In genomic region chr14:99808515-99808914, GRCh38 we compare ENCODE assay signal across 28 cellular contexts. TPM values are rescaled to one million over a fixed set of nuclear protein-coding genes. Genes with fewer than 3 reads are reported as not detected.
A peak's percentile ranks its signal among the peaks of the same experiment; 100 is the strongest.
DNase-seq lines count a peak whose midpoint lies in the region; ATAC-seq and TF ChIP-seq lines count a peak whose summit lies in the region.
"Had no signal": no experiment of that assay in that cellular context is flagged by ENCODE, and none has a peak within 500 bp of the region (broad histone marks: within the 10 kb centered on the region; RNA-seq: fewer than 3 reads in every experiment).

No MANE protein-coding gene starts in this region.

- no peak overlapping the region for H3K4ac ChIP-seq in H9 (ENCODE audit: low read depth, low read length)

- H4K91ac ChIP-seq in H9 (ENCODE audit: insufficient read length, low read depth, low read length): no peak overlapping the region

- H3K23ac ChIP-seq in H9 (ENCODE audit: insufficient read length, low read depth, low read length): no peak overlapping the region

- intact Hi-C loops in left ventricle myocardium superior (cut with micrococcal nuclease) (no loop called here), stomach (cut with DNase I; ENCODE audit: low total_unique reads) (no loop called here), right lobe of liver (cut with DNase I) (no loop called here), natural killer cell (cut with micrococcal nuclease) (no loop called here)

- no peak overlapping the region for H2AK5ac ChIP-seq in H9 (ENCODE audit: insufficient read length, low read length)

- no peaks in the 10 kb centered on the region for H3K79me1 ChIP-seq in H9 (ENCODE audit: insufficient read depth, low read depth, low read length, poor library complexity, severe bottlenecking)

- H3K27ac Mint-ChIP-seq in H9 (no peak overlapping the region), natural killer cell (no peak overlapping the region)
- H3K27ac Mint-ChIP-seq: activated CD4-positive, alpha-beta memory T cell treated with anti-CD3 and anti-CD28 coated beads for 36 hours; activated naive CD4-positive, alpha-beta T cell treated with anti-CD3 and anti-CD28 coated beads, Interleukin-2, amount 50 U/mL, for 24 hours; activated T-helper 2 cell treated with anti-CD3 and anti-CD28 coated beads, Interferon-gamma antibody, Interleukin-2, Interleukin-4, amounts not matched to agents 10 μg/mL and 5 μg/mL and 100 μg/mL, durations not matched to agents 14 hours and 24 hours and 36 hours; CD4-positive, CD25-positive, alpha-beta regulatory T cell; progenitor cell of endocrine pancreas had no signal

- no peak overlapping the region for H3K14ac ChIP-seq in H9 (ENCODE audit: insufficient read depth, low read length)

- no peak for TF ChIP-seq CTCF in stomach (IDR thresholded peaks at IDR 0.05)
- no peak for TF ChIP-seq CTCF in H9 (conservative IDR thresholded peaks at IDR 0.05)
- no peak for TF ChIP-seq CTCF in right lobe of liver (IDR thresholded peaks at IDR 0.05)
- no peak for TF ChIP-seq CTCF in natural killer cell (IDR thresholded peaks at IDR 0.05)

- no peak overlapping the region for H2BK12ac ChIP-seq in H9 (ENCODE audit: insufficient read length, low read depth, low read length)

- H3K27me3 ChIP-seq in stomach: no peaks in the 10 kb centered on the region
- no peaks in the 10 kb centered on the region for H3K27me3 ChIP-seq in H9 (ENCODE audit: insufficient read depth, low read length)
- H3K27me3 ChIP-seq in right lobe of liver: no peaks in the 10 kb centered on the region
- H3K27me3 ChIP-seq: ascending aorta, dorsolateral prefrontal cortex had no signal

- peak overlapping the region; percentile 54 for H3K27ac ChIP-seq in caudate nucleus (ENCODE audit: low read depth, low read length)
- H3K27ac ChIP-seq in stomach: peak overlapping the region in 4 of 5 donors; percentile 30 to 71 (median 58)
- no peak overlapping the region for H3K27ac ChIP-seq in H9 (ENCODE audit: insufficient read length, low read depth, low read length)
- H3K27ac ChIP-seq in right lobe of liver: no peak overlapping the region
- H3K27ac ChIP-seq: ascending aorta had no signal

- H3K4me2 ChIP-seq in H9 (ENCODE audit: insufficient read depth, insufficient read length, low read length): no peak overlapping the region

- H2BK120ac ChIP-seq in H9 (ENCODE audit: low read depth, low read length, poor library complexity, severe bottlenecking): no peak overlapping the region

- H3K36me3 Mint-ChIP-seq in H9 (ENCODE audit: insufficient read depth in 1 of 3, low read depth in 3 of 3) (no peaks in the 10 kb centered on the region), natural killer cell (no peaks in the 10 kb centered on the region)
- H3K36me3 Mint-ChIP-seq: activated CD4-positive, alpha-beta memory T cell treated with anti-CD3 and anti-CD28 coated beads for 36 hours; activated naive CD4-positive, alpha-beta T cell treated with anti-CD3 and anti-CD28 coated beads, Interleukin-2, amount 50 U/mL, for 24 hours; CD4-positive, CD25-positive, alpha-beta regulatory T cell had no signal

- no peak for TF ChIP-seq EP300 in stomach (IDR thresholded peaks at IDR 0.05)

- TF ChIP-seq POLR2A in stomach (IDR thresholded peaks at IDR 0.05): no peak
- TF ChIP-seq POLR2A in right lobe of liver (IDR thresholded peaks at IDR 0.05): no peak

- 67 to 78% (median 68%) methylated on average over 3 of the region's 3 CpGs for WGBS in stomach, 5 donors
- no CpG with 5 or more reads among the region's 3 CpGs for WGBS in H9 (ENCODE audit: extremely low coverage, insufficient read length, low lambda C conversion rate)
- 69% methylated on average over 3 of the region's 3 CpGs for WGBS in right lobe of liver (ENCODE audit: insufficient coverage, low coverage, low lambda C conversion rate, missing lambda C conversion rate)

- no peaks in the 10 kb centered on the region for H3K79me2 ChIP-seq in H9 (ENCODE audit: insufficient read depth, low read length)

- no peak overlapping the region for H3K18ac ChIP-seq in H9 (ENCODE audit: insufficient read length, low read depth, low read length)

- no peak overlapping the region for H2BK15ac ChIP-seq in H9 (ENCODE audit: low read depth, low read length)

- H3K36me3 ChIP-seq in stomach (no peaks in the 10 kb centered on the region), right lobe of liver (no peaks in the 10 kb centered on the region)
- H3K36me3 ChIP-seq: ascending aorta had no signal

- H2AFZ ChIP-seq in H9 (ENCODE audit: low read length): no peak overlapping the region

- DNase-seq in EH (ENCODE audit: low read depth): peak; percentile 3
- no peak for DNase-seq in caudate nucleus (lab: John Stamatoyannopoulos, UW)
- no peak for DNase-seq in left ventricle myocardium superior
- DNase-seq in stomach: no peak
- DNase-seq in H9: no peak
- DNase-seq in right lobe of liver: no peak
- no peak for DNase-seq in natural killer cell
- DNase-seq: activated CD4-positive, alpha-beta memory T cell treated with anti-CD3 and anti-CD28 coated beads for 36 hours; activated CD4-positive, CD25-positive, alpha-beta regulatory T cell treated with anti-CD3 and anti-CD28 coated beads, Interleukin-2, amount 50 U/mL, for 72 hours; activated CD8-positive, alpha-beta memory T cell treated with anti-CD3 and anti-CD28 coated beads, Interleukin-2, amount 50 U/mL, for 48 hours; CD4-positive, CD25-positive, alpha-beta regulatory T cell; dorsolateral prefrontal cortex; KBM-7; MM.1S; NCI-H1417; NCI-H2081 treated with DMSO at 0.1 percent for 48 hours; NCI-H446 treated with DMSO at 0.1 percent for 48 hours; RPMI8226; small intestine; stimulated activated CD4-positive, alpha-beta T cell treated with anti-CD3 and anti-CD28 coated beads, Interleukin-1b, Interleukin-23, amount 100 ng/mL, for 48 hours; T-helper 1 cell had no signal

- no peak overlapping the region for H3K56ac ChIP-seq in H9 (ENCODE audit: insufficient read length, low read depth, low read length)

- no peaks in the 10 kb centered on the region for H3K23me2 ChIP-seq in H9 (ENCODE audit: insufficient read length, low read depth, low read length, poor library complexity, severe bottlenecking)

- no peak overlapping the region for H4K5ac ChIP-seq in H9 (ENCODE audit: insufficient read length, low read depth, low read length)

- H3K4me1 Mint-ChIP-seq in H9 (peaks cover 6 to 16% of the 10 kb centered on the region in 2 experiments; a peak in 3 of 4 replicates), natural killer cell (no peaks in the 10 kb centered on the region)
- H3K4me1 Mint-ChIP-seq: activated naive CD4-positive, alpha-beta T cell treated with anti-CD3 and anti-CD28 coated beads, Interleukin-2, amount 50 U/mL, for 24 hours; CD4-positive, CD25-positive, alpha-beta regulatory T cell; central memory CD8-positive, alpha-beta T cell had no signal

- H3T11ph ChIP-seq in H9 (ENCODE audit: low read length): no peak overlapping the region

- no peak overlapping the region for H3K9ac ChIP-seq in H9 (ENCODE audit: extremely low read depth, insufficient read length, low read length)

- no peaks in the 10 kb centered on the region for H4K20me1 ChIP-seq in H9 (ENCODE audit: control insufficient read depth, insufficient read depth, insufficient read length)

- H4K8ac ChIP-seq in H9 (replicated peaks; ENCODE audit: insufficient read length, low read depth, low read length): no peak overlapping the region

- H3K27me3 Mint-ChIP-seq in H9 (ENCODE audit: low read depth) (no peaks in the 10 kb centered on the region), natural killer cell (ENCODE audit: low read depth in 2 of 2) (peaks cover 14 to 38% of the 10 kb centered on the region in 2 donors)
- H3K27me3 Mint-ChIP-seq: activated naive CD4-positive, alpha-beta T cell treated with anti-CD3 and anti-CD28 coated beads, Interleukin-2, amount 50 U/mL, for 24 hours; progenitor cell of endocrine pancreas had no signal

- no peak overlapping the region for H3K4me3 ChIP-seq in stomach
- no peak overlapping the region for H3K4me3 ChIP-seq in right lobe of liver
- H3K4me3 ChIP-seq: ascending aorta, GM12878 had no signal

- no peak overlapping the region for H2BK20ac ChIP-seq in H9 (ENCODE audit: low read depth, low read length, poor library complexity, severe bottlenecking)

- H3K9me3 Mint-ChIP-seq in H9 (no peaks in the 10 kb centered on the region), natural killer cell (no peaks in the 10 kb centered on the region)
- H3K9me3 Mint-ChIP-seq: activated CD4-positive, alpha-beta memory T cell treated with anti-CD3 and anti-CD28 coated beads for 36 hours; activated naive CD4-positive, alpha-beta T cell treated with anti-CD3 and anti-CD28 coated beads, Interleukin-2, amount 50 U/mL, for 24 hours; activated T-helper 2 cell treated with anti-CD3 and anti-CD28 coated beads, Interferon-gamma antibody, Interleukin-2, Interleukin-4, amounts not matched to agents 10 μg/mL and 5 μg/mL and 100 μg/mL, durations not matched to agents 14 hours and 24 hours and 36 hours; central memory CD8-positive, alpha-beta T cell had no signal

- no peak overlapping the region for H2BK5ac ChIP-seq in H9 (ENCODE audit: insufficient read length, low read length)

- H3K4me1 ChIP-seq in stomach: peaks cover 9 to 56% (median 33%) of the 10 kb centered on the region in 4 donors
- H3K4me1 ChIP-seq in H9 (ENCODE audit: insufficient read depth, low read length): no peaks in the 10 kb centered on the region
- no peaks in the 10 kb centered on the region for H3K4me1 ChIP-seq in right lobe of liver
- H3K4me1 ChIP-seq: ascending aorta had no signal

- H3K9me3 ChIP-seq in stomach (no peaks in the 10 kb centered on the region), H9 (ENCODE audit: control insufficient read depth, low read depth, low read length) (no peaks in the 10 kb centered on the region), right lobe of liver (no peaks in the 10 kb centered on the region)
- H3K9me3 ChIP-seq: ascending aorta had no signal

- ATAC-seq in left ventricle myocardium superior (peak; percentile 46), GM18873 (IDR thresholded peaks at IDR 0.05; ENCODE audit: low FRiP score, unreplicated experiment) (no peak), right lobe of liver (no peak), natural killer cell (no peak)
- ATAC-seq: GM12878 had no signal

- no peak overlapping the region for H3K4me3 Mint-ChIP-seq in H9
- H3K4me3 Mint-ChIP-seq in natural killer cell: no peak overlapping the region
- H3K4me3 Mint-ChIP-seq: activated CD4-positive, alpha-beta memory T cell treated with anti-CD3 and anti-CD28 coated beads for 36 hours; activated naive CD4-positive, alpha-beta T cell treated with anti-CD3 and anti-CD28 coated beads, Interleukin-2, amount 50 U/mL, for 24 hours; CD4-positive, CD25-positive, alpha-beta regulatory T cell; central memory CD8-positive, alpha-beta T cell had no signal

RNA-seq across cellular contexts. Expression of gene EML1, which starts 15.3 kb away (rescaled TPM):
- total RNA-seq in left ventricle myocardium superior (42.9 TPM), stomach (10 to 100 TPM; 30.1 to 66.5 (median 43.5) TPM), H9 (2021) (16.7 and 19.0 TPM in 2 replicates), right lobe of liver (1 to 10 TPM; 3.3 to 6.8 (median 4.5) TPM), natural killer cell (not detected)
- polyA plus RNA-seq in stomach: 10 to 100 TPM in 1 of 3 donors, 1 to 10 TPM in 2; 5.8 to 11.3 (median 6.7) TPM
- total RNA-seq: CD4-positive, CD25-positive, alpha-beta regulatory T cell had no signal
- polyA plus RNA-seq: CD4-positive, CD25-positive, alpha-beta regulatory T cell had no signal

Comparison
In these comparisons a context has a peak if more than half of its experiments do, and no peak if none do; other contexts are left out.
1. H3K27ac ChIP-seq: peak in caudate nucleus (single experiment) and stomach (4 of 5); none in H9 (single experiment) and right lobe of liver (0 of 3).
2. RNA of gene EML1, which starts 15.3 kb away (total RNA-seq): 30.1 to 66.5 TPM in stomach, 42.9 TPM in left ventricle myocardium superior (single experiment), 16.7 to 19.0 TPM in H9 and 3.3 to 6.8 TPM in right lobe of liver; not detected in natural killer cell; every median in the first group is over 4 times any median in the second.